In the genomic region with DNA sequence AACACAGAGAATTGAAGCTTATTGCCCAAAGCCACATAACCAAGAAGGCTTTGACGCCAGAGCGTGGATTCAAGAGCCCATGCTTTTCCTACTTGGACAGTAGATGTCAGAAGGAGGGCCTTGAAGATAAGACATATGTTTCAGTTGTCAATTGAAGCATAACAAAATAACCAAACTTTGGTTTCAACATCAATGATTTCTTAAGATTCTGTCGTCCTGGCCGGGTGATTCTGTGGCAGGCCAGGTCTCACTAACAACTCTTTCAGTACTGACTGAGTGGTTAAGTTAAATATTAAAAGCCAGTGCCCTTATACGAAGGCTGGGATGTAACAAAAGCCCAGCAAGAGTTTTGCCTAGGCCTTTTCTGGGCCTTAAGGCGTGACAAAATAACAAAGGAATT, we compare ENCODE assay signal across 13 cellular contexts.
A peak's percentile ranks its signal among the peaks of the same experiment; 100 is the strongest.
DNase-seq lines count a peak whose midpoint lies in the region; ATAC-seq lines count a peak whose summit lies in the region.
"Had no signal": no experiment of that assay in that cellular context is flagged by ENCODE, and none has a peak within 500 bp of the region (broad histone marks: within the 10 kb centered on the region; RNA-seq: fewer than 3 reads in every experiment).

No MANE protein-coding gene starts in this region.

- no peak overlapping the region for H2BK12ac ChIP-seq in neuronal stem cell (ENCODE audit: low read length)

- no peak overlapping the region for H3K23ac ChIP-seq in neuronal stem cell (ENCODE audit: low read depth, low read length, poor library complexity)

- H3K27me3 ChIP-seq in neuronal stem cell (ENCODE audit: control insufficient read depth in 3 of 3, insufficient read depth in 3 of 3, low read depth in 1 of 3, low read length in 3 of 3) (no peaks in the 10 kb centered on the region), Karpas-422 (ENCODE audit: low read length) (no peaks in the 10 kb centered on the region)

- H2AFZ ChIP-seq in neuronal stem cell (ENCODE audit: low read length) (peak overlapping the region; percentile 9), Karpas-422 (ENCODE audit: low read length) (no peak overlapping the region)

- no peak overlapping the region for H3K18ac ChIP-seq in neuronal stem cell (ENCODE audit: low read length)

- H3K9me2 ChIP-seq in Karpas-422 (replicated peaks; ENCODE audit: insufficient read depth, low read length) = no peaks in the 10 kb centered on the region

- H3K14ac ChIP-seq in neuronal stem cell (ENCODE audit: low read length) = no peak overlapping the region

- H3K4ac ChIP-seq in neuronal stem cell (ENCODE audit: low read length) = no peak overlapping the region

- no peak overlapping the region for H4K8ac ChIP-seq in neuronal stem cell (ENCODE audit: low read depth, low read length)

- no peak overlapping the region for H3K4me3 ChIP-seq in neuronal stem cell (ENCODE audit: low read length in 2 of 2)
- no peak overlapping the region for H3K4me3 ChIP-seq in Karpas-422 (ENCODE audit: low read length)

- no peaks in the 10 kb centered on the region for H3K79me1 ChIP-seq in neuronal stem cell (ENCODE audit: low read depth, low read length)

- H3K9ac ChIP-seq in neuronal stem cell (ENCODE audit: low read depth, low read length, poor library complexity) (no peak overlapping the region), Karpas-422 (ENCODE audit: low read length) (no peak overlapping the region)

- ATAC-seq in GM18858 (IDR thresholded peaks at IDR 0.05; ENCODE audit: unreplicated experiment) (peak; percentile 91), GM21723 (IDR thresholded peaks at IDR 0.05; ENCODE audit: unreplicated experiment) (peak; percentile 94), HG03378 (IDR thresholded peaks at IDR 0.05; ENCODE audit: unreplicated experiment) (peak; percentile 99)

- H4K91ac ChIP-seq in neuronal stem cell (ENCODE audit: low read depth, low read length, poor library complexity) = no peak overlapping the region

- DNase-seq in neuronal stem cell (ENCODE audit: low spot score) = peak; percentile 5
- no peak for DNase-seq in Karpas-422
- no peak for DNase-seq in SKM-1 (lab: John Stamatoyannopoulos, UW; ENCODE audit: unreplicated experiment)
- DNase-seq in NCI-H1436 (lab: John Stamatoyannopoulos, UW) = no peak
- DNase-seq in HCEC 1CT = no peak
- DNase-seq: activated CD4-positive, alpha-beta T cell treated with anti-CD3 and anti-CD28 coated beads for 1 hour; left cardiac atrium; NCI-H1092; OCI-M1; retina had no signal

- H3K4me1 ChIP-seq in neuronal stem cell (ENCODE audit: control insufficient read depth in 2 of 2, insufficient read depth in 1 of 2, low read depth in 1 of 2, low read length in 2 of 2) (peaks cover 0 to 5% of the 10 kb centered on the region in 2 donors), Karpas-422 (ENCODE audit: low read length) (peaks cover 3% of the 10 kb centered on the region; the same call in 1 of the 2 replicates)

- H3K4me2 ChIP-seq in neuronal stem cell (ENCODE audit: insufficient read depth, low read length, poor library complexity, severe bottlenecking) (no peak overlapping the region), Karpas-422 (ENCODE audit: low read depth, low read length, poor library complexity, severe bottlenecking) (no peak overlapping the region)

- H2BK120ac ChIP-seq in neuronal stem cell (ENCODE audit: low read depth, low read length) = no peak overlapping the region

- H3K36me3 ChIP-seq in neuronal stem cell (replicated peaks in 1 of 2; ENCODE audit: control insufficient read depth in 2 of 2, insufficient read depth in 2 of 2, low read length in 2 of 2) = no peaks in the 10 kb centered on the region
- H3K36me3 ChIP-seq in Karpas-422 (ENCODE audit: insufficient read depth, low read length) = no peaks in the 10 kb centered on the region

- H2BK5ac ChIP-seq in neuronal stem cell (ENCODE audit: low read length) = no peak overlapping the region

- H3K9me3 ChIP-seq in neuronal stem cell (replicated peaks in 1 of 2; ENCODE audit: control insufficient read depth in 2 of 2, insufficient read depth in 1 of 2, low read depth in 1 of 2, low read length in 2 of 2) (no peaks in the 10 kb centered on the region), Karpas-422 (ENCODE audit: low read length) (no peaks in the 10 kb centered on the region)

- no peaks in the 10 kb centered on the region for H4K20me1 ChIP-seq in Karpas-422 (ENCODE audit: insufficient read depth, low read depth, low read length)

- no CpG with 5 or more reads among the region's 6 CpGs for WGBS in neuronal stem cell (ENCODE audit: extremely low coverage in 2 of 2, insufficient read length in 2 of 2, insufficient replicate concordance in 1 of 2), 2 donors

- no peak overlapping the region for H2BK15ac ChIP-seq in neuronal stem cell (ENCODE audit: low read length)

- no peak overlapping the region for H2AK5ac ChIP-seq in neuronal stem cell (ENCODE audit: low read depth, low read length)

- H3K27ac ChIP-seq in neuronal stem cell (replicated peaks; ENCODE audit: low read length) (no peak overlapping the region), Karpas-422 (ENCODE audit: low read length) (no peak overlapping the region)

- no peaks in the 10 kb centered on the region for H3K79me2 ChIP-seq in Karpas-422 (ENCODE audit: low read length)
